20 cellular contexts compared by ENCODE assay signal in the genomic region with DNA sequence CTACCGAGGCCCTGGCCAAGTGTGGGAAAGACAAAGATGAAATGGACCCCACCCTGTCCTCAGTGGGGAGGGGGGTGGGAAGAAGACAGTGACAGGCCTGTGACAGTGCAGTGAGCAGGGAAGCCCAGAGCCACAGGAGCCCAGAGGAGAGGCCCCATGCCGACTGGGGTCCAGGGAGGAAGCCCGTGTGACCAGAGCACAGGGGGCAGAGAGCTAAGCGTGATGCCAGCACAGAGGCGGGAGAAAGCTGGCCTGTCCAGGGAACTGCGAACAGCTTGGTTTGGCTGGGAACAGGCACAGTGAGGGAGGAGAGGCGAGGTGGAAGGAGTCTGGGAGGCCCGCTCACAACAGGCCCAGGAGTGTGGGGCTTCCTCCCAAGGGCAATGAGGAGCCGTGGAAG.
DNase-seq lines count a peak whose midpoint lies in the region; ATAC-seq and TF ChIP-seq lines count a peak whose summit lies in the region.
"Had no signal": no experiment of that assay in that cellular context is flagged by ENCODE, and none has a peak within 500 bp of the region (broad histone marks: within the 10 kb centered on the region; RNA-seq: fewer than 3 reads in every experiment).

No MANE protein-coding gene starts in this region.

- intact Hi-C loops in natural killer cell (cut with micrococcal nuclease), result no loop called here
- intact Hi-C loops in posterior vena cava (cut with DNase I), result no loop called here

- ATAC-seq in natural killer cell treated with Interleukin-12 subunit alpha and Interleukin-12 subunit beta and Interleukin-15 and Interleukin-18, amount 100 ng/mL, for 72 hours, result no peak
- ATAC-seq in natural killer cell, result no peak
- ATAC-seq in GM21825 (IDR thresholded peaks at IDR 0.05; ENCODE audit: unreplicated experiment), result no peak
- ATAC-seq: foreskin keratinocyte, heart left ventricle, T-helper 17 cell had no signal

- H3K27me3 Mint-ChIP-seq in natural killer cell treated with Interleukin-12 subunit alpha and Interleukin-12 subunit beta and Interleukin-15 and Interleukin-18, amount 100 ng/mL, for 72 hours, result no peaks in the 10 kb centered on the region
- H3K27me3 Mint-ChIP-seq in natural killer cell (ENCODE audit: low read depth in 2 of 2) (no peaks in the 10 kb centered on the region), chondrocyte (ENCODE audit: low read depth) (no peaks in the 10 kb centered on the region), progenitor cell of endocrine pancreas (peaks cover 4% of the 10 kb centered on the region)
- H3K27me3 Mint-ChIP-seq: IgD-negative memory B cell, type B pancreatic cell had no signal

- no peak overlapping the region for H3K27ac Mint-ChIP-seq in natural killer cell treated with Interleukin-12 subunit alpha and Interleukin-12 subunit beta and Interleukin-15 and Interleukin-18, amount 100 ng/mL, for 72 hours
- H3K27ac Mint-ChIP-seq in natural killer cell (no peak overlapping the region), chondrocyte (ENCODE audit: unreplicated experiment) (no peak overlapping the region), progenitor cell of endocrine pancreas (no peak overlapping the region)
- H3K27ac Mint-ChIP-seq: nephron progenitor cell, type B pancreatic cell had no signal

- no peak overlapping the region for H3K4me3 Mint-ChIP-seq in natural killer cell treated with Interleukin-12 subunit alpha and Interleukin-12 subunit beta and Interleukin-15 and Interleukin-18, amount 100 ng/mL, for 72 hours
- H3K4me3 Mint-ChIP-seq in natural killer cell, result no peak overlapping the region
- no peak overlapping the region for H3K4me3 Mint-ChIP-seq in chondrocyte (ENCODE audit: unreplicated experiment)
- no peak overlapping the region for H3K4me3 Mint-ChIP-seq in progenitor cell of endocrine pancreas (ENCODE audit: low read depth)
- H3K4me3 Mint-ChIP-seq: CD4-positive, CD25-positive, alpha-beta regulatory T cell; IgD-negative memory B cell; nephron progenitor cell; T-helper 17 cell; type B pancreatic cell had no signal

- TF ChIP-seq CTCF in natural killer cell (IDR thresholded peaks at IDR 0.05) (no peak), chondrocyte (IDR thresholded peaks at IDR 0.05) (no peak), progenitor cell of endocrine pancreas (IDR thresholded peaks at IDR 0.05; ENCODE audit: unreplicated experiment) (no peak)

- H3K4me1 Mint-ChIP-seq in natural killer cell treated with Interleukin-12 subunit alpha and Interleukin-12 subunit beta and Interleukin-15 and Interleukin-18, amount 100 ng/mL, for 72 hours (ENCODE audit: low read depth in 2 of 2), result peaks cover 0 to 5% of the 10 kb centered on the region in 2 donors
- no peaks in the 10 kb centered on the region for H3K4me1 Mint-ChIP-seq in natural killer cell
- H3K4me1 Mint-ChIP-seq in chondrocyte (ENCODE audit: low read depth), result no peaks in the 10 kb centered on the region
- no peaks in the 10 kb centered on the region for H3K4me1 Mint-ChIP-seq in progenitor cell of endocrine pancreas (ENCODE audit: low read depth)
- H3K4me1 Mint-ChIP-seq: CD4-positive, CD25-positive, alpha-beta regulatory T cell had no signal

- H3K9me3 Mint-ChIP-seq in natural killer cell treated with Interleukin-12 subunit alpha and Interleukin-12 subunit beta and Interleukin-15 and Interleukin-18, amount 100 ng/mL, for 72 hours, result no peaks in the 10 kb centered on the region
- H3K9me3 Mint-ChIP-seq in natural killer cell (no peaks in the 10 kb centered on the region), chondrocyte (ENCODE audit: low read depth) (no peaks in the 10 kb centered on the region), progenitor cell of endocrine pancreas (ENCODE audit: low read depth) (no peaks in the 10 kb centered on the region)
- H3K9me3 Mint-ChIP-seq: CD4-positive, CD25-positive, alpha-beta regulatory T cell; IgD-negative memory B cell; nephron progenitor cell; type B pancreatic cell had no signal

- DNase-seq in natural killer cell treated with Interleukin-12 subunit alpha and Interleukin-12 subunit beta and Interleukin-15 and Interleukin-18, amount 100 ng/mL, for 72 hours (ENCODE audit: low spot score), result peak; percentile 13
- no peak for DNase-seq in natural killer cell
- peak; percentile 75 for DNase-seq in chondrocyte (ENCODE audit: low spot score)
- DNase-seq in posterior vena cava (ENCODE audit: low spot score), result peak; percentile 66
- no peak for DNase-seq in Ammon's horn (ENCODE audit: low spot score)
- no peak for DNase-seq in progenitor cell of endocrine pancreas (ENCODE audit: low spot score, unreplicated experiment)
- DNase-seq: activated gamma-delta T cell; amniotic stem cell; CD4-positive, CD25-positive, alpha-beta regulatory T cell; DND-41; foreskin keratinocyte; HCEC 1CT; NCI-H1694; nephron progenitor cell; SK-N-SH had no signal

- no peaks in the 10 kb centered on the region for H3K36me3 Mint-ChIP-seq in natural killer cell treated with Interleukin-12 subunit alpha and Interleukin-12 subunit beta and Interleukin-15 and Interleukin-18, amount 100 ng/mL, for 72 hours
- no peaks in the 10 kb centered on the region for H3K36me3 Mint-ChIP-seq in natural killer cell
- H3K36me3 Mint-ChIP-seq in chondrocyte (ENCODE audit: low read depth), result no peaks in the 10 kb centered on the region
- no peaks in the 10 kb centered on the region for H3K36me3 Mint-ChIP-seq in progenitor cell of endocrine pancreas (ENCODE audit: insufficient read depth)
- H3K36me3 Mint-ChIP-seq: CD4-positive, CD25-positive, alpha-beta regulatory T cell; IgD-negative memory B cell; type B pancreatic cell had no signal

Comparison
In these comparisons a context has a peak if more than half of its experiments do, and no peak if none do; other contexts are left out.
1. DNase-seq: peak in natural killer cell treated with Interleukin-12 subunit alpha and Interleukin-12 subunit beta and Interleukin-15 and Interleukin-18, amount 100 ng/mL, for 72 hours (single experiment), chondrocyte (single experiment) and posterior vena cava (single experiment); none in natural killer cell (single experiment), Ammon's horn (single experiment) and progenitor cell of endocrine pancreas (single experiment).